27 cellular contexts compared by ENCODE assay signal in the genomic region with DNA sequence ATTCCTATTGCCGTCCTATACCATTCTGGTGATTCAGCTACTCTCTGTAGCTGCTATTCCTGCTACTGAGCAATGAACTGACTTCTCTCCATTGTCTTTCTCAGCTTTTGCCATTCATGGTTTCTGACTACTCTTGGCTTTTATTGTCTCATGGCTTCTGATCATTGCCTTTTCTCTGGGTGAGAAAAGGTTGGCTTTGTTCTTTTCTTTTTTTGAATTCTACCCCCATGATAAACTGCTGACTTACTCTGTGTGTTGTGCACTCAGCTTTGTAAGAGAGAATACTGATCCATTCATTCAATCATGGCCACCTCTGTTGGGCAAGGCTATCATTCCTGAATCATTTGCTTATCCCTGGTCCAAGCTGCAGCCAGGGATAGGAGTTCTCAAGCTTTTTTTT. TPM values are rescaled to one million over a fixed set of nuclear protein-coding genes. Genes with fewer than 3 reads are reported as not detected.
A peak's percentile ranks its signal among the peaks of the same experiment; 100 is the strongest.
DNase-seq lines count a peak whose midpoint lies in the region; ATAC-seq, FAIRE-seq and TF ChIP-seq lines count a peak whose summit lies in the region.
"Had no signal": no experiment of that assay in that cellular context is flagged by ENCODE, and none has a peak within 500 bp of the region (broad histone marks: within the 10 kb centered on the region; RNA-seq: fewer than 3 reads in every experiment).

No MANE protein-coding gene starts in this region.

- CTCF ChIA-PET in H1 (lab: Charles Lee; ENCODE audit: partially characterized antibody), result interaction anchor here (0.7 to 2.4 kb wide), 3 partner anchors 26 to 88 kb away, joined by 3 to 7 read pairs (median 5); no protein-coding TSS in a partner anchor

- no peaks in the 10 kb centered on the region for H3K36me3 ChIP-seq in GM23338 (ENCODE audit: insufficient read depth)
- H3K36me3 ChIP-seq in H1 (ENCODE audit: control insufficient read depth in 2 of 4, insufficient read depth in 4 of 4, low read length in 3 of 4), result no peaks in the 10 kb centered on the region
- H3K36me3 ChIP-seq: BLaER1 treated with 17β-estradiol and CSF1 and Interleukin-3, amounts not matched to agents 10 nM and 100 nM had no signal

- no peak for DNase-seq in GM23338 (ENCODE audit: low spot score)
- DNase-seq in H1 (ENCODE audit: low read depth in 1 of 2, low spot score in 2 of 2), result no peak
- peak; percentile 6 for DNase-seq in medulla oblongata (ENCODE audit: extremely low spot score)
- peak; percentile 45 for DNase-seq in pons (ENCODE audit: low spot score)
- no peak for DNase-seq in activated CD4-positive, CD25-positive, alpha-beta regulatory T cell treated with anti-CD3 and anti-CD28 coated beads, Interleukin-2, amount 50 U/mL, for 72 hours
- DNase-seq in NCI-H2171 (lab: John Stamatoyannopoulos, UW), result no peak
- DNase-seq: AML-193; CD4-positive, alpha-beta memory T cell; CD4-positive, CD25-positive, alpha-beta regulatory T cell; CD8-positive, alpha-beta memory T cell; COR-L47; DMS 273 treated with DMSO at 0.1 percent for 48 hours; DMS153; DMS53; DMS79; DND-41; EL; GDM1 had no signal

- 0 out of 3 replicates have a peak, but pooled peaks cover 2% of the 10 kb centered on the region for H3K36me3 Mint-ChIP-seq in GM23338 (ENCODE audit: low read depth)
- H3K36me3 Mint-ChIP-seq: CD14-positive monocyte; CD4-positive, CD25-positive, alpha-beta regulatory T cell had no signal

- no peaks in the 10 kb centered on the region for H3K79me1 ChIP-seq in H1 (ENCODE audit: low read depth, low read length)

- H3K4me1 Mint-ChIP-seq in GM23338, result peaks cover 16% of the 10 kb centered on the region
- H3K4me1 Mint-ChIP-seq: CD4-positive, alpha-beta memory T cell; CD8-positive, alpha-beta memory T cell had no signal

- no peak overlapping the region for H2BK12ac ChIP-seq in H1 (ENCODE audit: low read depth, low read length)

- no peaks in the 10 kb centered on the region for H3F3A ChIP-seq in GM23338 (replicated peaks; ENCODE audit: low read depth)

- no peak for TF ChIP-seq EP300 in H1 (IDR thresholded peaks at IDR 0.05; ENCODE audit: borderline replicate concordance in 1 of 2, low read depth in 2 of 2, low read length in 2 of 2)

- H3K4me2 ChIP-seq in GM23338 (no peak overlapping the region), H1 (ENCODE audit: insufficient read depth in 1 of 2, low read depth in 2 of 2, low read length in 2 of 2) (no peak overlapping the region)
- H3K4me2 ChIP-seq: A549; BLaER1 treated with 17β-estradiol and CSF1 and Interleukin-3, amounts not matched to agents 10 nM and 100 nM had no signal

- no peaks in the 10 kb centered on the region for H3K23me2 ChIP-seq in H1 (ENCODE audit: low read depth, low read length)

- no peak overlapping the region for H3K27ac Mint-ChIP-seq in GM23338
- H3K27ac Mint-ChIP-seq: B cell; CD4-positive, alpha-beta memory T cell; CD4-positive, CD25-positive, alpha-beta regulatory T cell; CD8-positive, alpha-beta memory T cell had no signal

- no peak overlapping the region for H4K5ac ChIP-seq in H1 (ENCODE audit: insufficient read length, low read depth, low read length)

- TF ChIP-seq CTCF in GM23338 (conservative IDR thresholded peaks at IDR 0.05; ENCODE audit: low read depth in 2 of 2) (no peak), H1 (IDR thresholded peaks at IDR 0.05; ENCODE audit: control extremely low read depth in 1 of 3, insufficient read depth in 1 of 3, low read depth in 1 of 3, low read length in 3 of 3) (no peak)

- no peak overlapping the region for H4K91ac ChIP-seq in H1 (replicated peaks; ENCODE audit: insufficient read length, low read length)

- H3K4me3 ChIP-seq in GM23338 (no peak overlapping the region), H1 (ENCODE audit: extremely low read depth in 1 of 4, insufficient read depth in 2 of 4, low read depth in 3 of 4, low read length in 4 of 4) (no peak overlapping the region)
- H3K4me3 ChIP-seq: A549; BLaER1 treated with 17β-estradiol and CSF1 and Interleukin-3, amounts not matched to agents 10 nM and 100 nM; GM12878 had no signal

- H3K27me3 ChIP-seq in GM23338 (ENCODE audit: insufficient read depth) (no peaks in the 10 kb centered on the region), H1 (replicated peaks in 1 of 4; ENCODE audit: control insufficient read depth in 3 of 4, extremely low read depth in 1 of 4, insufficient read depth in 3 of 4, low read length in 3 of 4) (no peaks in the 10 kb centered on the region)
- H3K27me3 ChIP-seq: BLaER1 treated with 17β-estradiol and CSF1 and Interleukin-3, amounts not matched to agents 10 nM and 100 nM had no signal

- H3K9me3 Mint-ChIP-seq in GM23338, result no peaks in the 10 kb centered on the region
- H3K9me3 Mint-ChIP-seq: CD4-positive, alpha-beta memory T cell had no signal

- H2BK20ac ChIP-seq in H1 (ENCODE audit: low read length), result no peak overlapping the region

- 0 out of 4 replicates have a peak, but pooled peaks cover 0 to 2% of the 10 kb centered on the region in 2 experiments for H3K9me3 ChIP-seq in H1 (ENCODE audit: insufficient read depth in 2 of 2, low read depth in 1 of 2, low read length in 1 of 2)
- H3K9me3 ChIP-seq: A549; BLaER1 treated with 17β-estradiol and CSF1 and Interleukin-3, amounts not matched to agents 10 nM and 100 nM had no signal

- peak overlapping the region; percentile 77; the same call in 1 of the 2 replicates for H2AFZ ChIP-seq in GM23338
- H2AFZ ChIP-seq in H1 (ENCODE audit: low read length), result peak overlapping the region; percentile 70; the same call in 1 of the 2 replicates

- no peaks in the 10 kb centered on the region for H3K9me2 ChIP-seq in GM23338 (ENCODE audit: insufficient read depth)

- no peak overlapping the region for H3K18ac ChIP-seq in H1 (ENCODE audit: extremely low read depth, low read length)

- no peak for TF ChIP-seq POLR2A in H1 (IDR thresholded peaks at IDR 0.05; ENCODE audit: control extremely low read depth in 1 of 2, low read depth in 2 of 2, low read length in 2 of 2)

- H3K4ac ChIP-seq in H1 (replicated peaks; ENCODE audit: insufficient read length, low read depth, low read length), result no peak overlapping the region

- no peak overlapping the region for H3K27ac ChIP-seq in GM23338 (ENCODE audit: low read depth)
- no peak overlapping the region for H3K27ac ChIP-seq in H1 (ENCODE audit: low read depth, low read length)
- H3K27ac ChIP-seq: 22Rv1; A549; BLaER1 treated with 17β-estradiol and CSF1 and Interleukin-3, amounts not matched to agents 10 nM and 100 nM had no signal

- FAIRE-seq in H1 (lab: Jason Lieb, UNC), result no peak
- FAIRE-seq: A549, GM12878, GM12892, GM18507 had no signal

- no peak overlapping the region for H3K4me3 Mint-ChIP-seq in GM23338
- H3K4me3 Mint-ChIP-seq: B cell; CD14-positive monocyte; CD4-positive, alpha-beta memory T cell; CD4-positive, CD25-positive, alpha-beta regulatory T cell; CD8-positive, alpha-beta memory T cell had no signal

- no peak overlapping the region for H3K9ac ChIP-seq in H1 (replicated peaks in 1 of 4; ENCODE audit: extremely low read depth in 1 of 4, low read depth in 3 of 4, low read length in 3 of 4)
- H3K9ac ChIP-seq: BLaER1 treated with 17β-estradiol and CSF1 and Interleukin-3, amounts not matched to agents 10 nM and 100 nM had no signal

- no peak overlapping the region for H3K56ac ChIP-seq in H1 (replicated peaks; ENCODE audit: insufficient read length, low read depth, low read length)

- POLR2A ChIA-PET in H1 (lab: Charles Lee; ENCODE audit: partially characterized antibody), result interaction anchor here (0.5 to 2.7 kb wide), 2 partner anchors 27 to 38 kb away, joined by 4 to 9 read pairs; a partner anchor contains a TSS

- H3K23ac ChIP-seq in H1 (ENCODE audit: insufficient read length), result no peak overlapping the region

- 86% methylated on average over 1 of the region's 1 CpG; no CpG with 5 or more reads in 1 of the 2 experiments for WGBS in H1 (ENCODE audit: extremely low coverage in 1 of 2, insufficient coverage in 1 of 2, insufficient read length in 1 of 2, insufficient replicate concordance in 2 of 2, low coverage in 1 of 2, low lambda C conversion rate in 2 of 2, missing lambda C conversion rate in 1 of 2), 2 experiments

- H4K8ac ChIP-seq in H1 (ENCODE audit: extremely low read depth, insufficient read depth, low read length), result no peak overlapping the region

- H3K4me1 ChIP-seq in GM23338 (ENCODE audit: insufficient read depth), result peaks cover 10% of the 10 kb centered on the region; the same call in 1 of the 2 replicates
- no peaks in the 10 kb centered on the region; a peak in 1 of 7 replicates for H3K4me1 ChIP-seq in H1 (replicated peaks in 1 of 4; ENCODE audit: control insufficient read depth in 3 of 4, insufficient read depth in 4 of 4, low read length in 3 of 4)
- H3K4me1 ChIP-seq: A549 had no signal

- H3K14ac ChIP-seq in H1 (ENCODE audit: insufficient read length), result no peak overlapping the region

- H2BK120ac ChIP-seq in H1 (replicated peaks; ENCODE audit: low read depth, low read length), result no peak overlapping the region

- ATAC-seq in GM23338 (no peak), HG03571 (IDR thresholded peaks at IDR 0.05; ENCODE audit: unreplicated experiment) (no peak)
- ATAC-seq: A549, GM12878 had no signal

- no peak overlapping the region for H2AK5ac ChIP-seq in H1 (ENCODE audit: low read depth, low read length)

- H4K20me1 ChIP-seq in GM23338 (replicated peaks; ENCODE audit: insufficient read depth) (no peaks in the 10 kb centered on the region), H1 (replicated peaks in 1 of 2; ENCODE audit: control insufficient read depth in 1 of 2, insufficient read depth in 2 of 2, low read length in 2 of 2) (no peaks in the 10 kb centered on the region)
- H4K20me1 ChIP-seq: BLaER1 treated with 17β-estradiol and CSF1 and Interleukin-3, amounts not matched to agents 10 nM and 100 nM had no signal

- no peak for TF ChIP-seq RAD21 in H1 (IDR thresholded peaks at IDR 0.05 in 1 of 2, conservative IDR thresholded peaks at IDR 0.05 in 1 of 2; ENCODE audit: low read depth in 2 of 2, low read length in 2 of 2)

- H3K27me3 Mint-ChIP-seq in GM23338 (ENCODE audit: insufficient read depth, low read depth, poor library complexity), result no peaks in the 10 kb centered on the region

- no peak overlapping the region for H2BK15ac ChIP-seq in H1 (ENCODE audit: low read length)

- no peaks in the 10 kb centered on the region for H3K79me2 ChIP-seq in GM23338 (replicated peaks; ENCODE audit: insufficient read depth)
- no peaks in the 10 kb centered on the region for H3K79me2 ChIP-seq in H1 (ENCODE audit: control insufficient read depth in 1 of 2, insufficient read depth in 2 of 2, low read length in 2 of 2)

- H2BK5ac ChIP-seq in H1 (ENCODE audit: low read depth, low read length), result no peak overlapping the region

RNA-seq across cellular contexts. Expression of a gene that starts 27.6 kb away (rescaled TPM):
- total RNA-seq in GM23338 (2014; rRNA removed; shearing (Covaris generic)), result 94.5 and 122 TPM in 2 replicates
- polyA plus RNA-seq in GM23338 (2016; fragmentation: Nextera tagmentation; extraction: Ambion mirVana) (58.7 and 64.1 TPM in 2 replicates), H1 (2011; rRNA removed) (37.1 and 50.6 TPM in 2 replicates)
- total RNA-seq in H1 (2021; fragmentation: NEBNext Ultra II Directional; extraction: Animal tissue kit (Norgen Biotek cat#: 25700)), result 80.9 and 85.2 TPM in 2 replicates
- polyA plus RNA-seq in H1 (2011; cell fraction: cytosol; rRNA removed), result 64.6 TPM
- 62.5 TPM for polyA plus RNA-seq in H1 (2011; cell fraction: nucleus; rRNA removed)
- 51.7 to 107 TPM (median 68.0 TPM) in 4 replicates for polyA plus RNA-seq in H1 (2012, experiment 1 of 2)
- 9.3 TPM for polyA plus RNA-seq in H1 (2012, experiment 2 of 2)
- 56.1 TPM for polyA plus RNA-seq in H1 (2013, experiment 1 of 2)
- polyA plus RNA-seq in H1 (2013, experiment 2 of 2), result 53.1 TPM
- 109 and 110 TPM in 2 replicates for polyA minus RNA-seq in H1 (2011; rRNA and poly(A)+ RNA removed)
- polyA minus RNA-seq in H1 (2011; cell fraction: cytosol; rRNA and poly(A)+ RNA removed), result 52.8 TPM
- polyA minus RNA-seq in H1 (2011; cell fraction: nucleus; rRNA and poly(A)+ RNA removed), result 75.8 TPM

RNA-seq across cellular contexts. Expression of a gene that starts 39.0 kb away (rescaled TPM):
- total RNA-seq in GM23338 (2014; rRNA removed; shearing (Covaris generic)), result 257 and 351 TPM in 2 replicates
- polyA plus RNA-seq in GM23338 (2016; fragmentation: Nextera tagmentation; extraction: Ambion mirVana) (102 and 113 TPM in 2 replicates), H1 (2011; rRNA removed) (45.5 and 59.6 TPM in 2 replicates)
- 185 and 210 TPM in 2 replicates for total RNA-seq in H1 (2021; fragmentation: NEBNext Ultra II Directional; extraction: Animal tissue kit (Norgen Biotek cat#: 25700))
- 145 TPM for polyA plus RNA-seq in H1 (2011; cell fraction: cytosol; rRNA removed)
- polyA plus RNA-seq in H1 (2011; cell fraction: nucleus; rRNA removed), result 11.1 TPM
- 119 to 148 TPM (median 132 TPM) in 4 replicates for polyA plus RNA-seq in H1 (2012, experiment 1 of 2)
- 12.0 TPM for polyA plus RNA-seq in H1 (2012, experiment 2 of 2)
- 113 TPM for polyA plus RNA-seq in H1 (2013, experiment 1 of 2)
- 118 TPM for polyA plus RNA-seq in H1 (2013, experiment 2 of 2)
- polyA minus RNA-seq in H1 (2011; rRNA and poly(A)+ RNA removed), result 57.4 and 74.1 TPM in 2 replicates
- 88.8 TPM for polyA minus RNA-seq in H1 (2011; cell fraction: cytosol; rRNA and poly(A)+ RNA removed)
- 88.7 TPM for polyA minus RNA-seq in H1 (2011; cell fraction: nucleus; rRNA and poly(A)+ RNA removed)

Comparison
In these comparisons a context has a peak if more than half of its experiments do, and no peak if none do; other contexts are left out.
1. DNase-seq: peak in medulla oblongata (single experiment) and pons (single experiment); none in GM23338 (single experiment), H1 (0 of 2), activated CD4-positive, CD25-positive, alpha-beta regulatory T cell treated with anti-CD3 and anti-CD28 coated beads, Interleukin-2, amount 50 U/mL, for 72 hours (single experiment) and NCI-H2171 (single experiment).